In the genomic region with DNA sequence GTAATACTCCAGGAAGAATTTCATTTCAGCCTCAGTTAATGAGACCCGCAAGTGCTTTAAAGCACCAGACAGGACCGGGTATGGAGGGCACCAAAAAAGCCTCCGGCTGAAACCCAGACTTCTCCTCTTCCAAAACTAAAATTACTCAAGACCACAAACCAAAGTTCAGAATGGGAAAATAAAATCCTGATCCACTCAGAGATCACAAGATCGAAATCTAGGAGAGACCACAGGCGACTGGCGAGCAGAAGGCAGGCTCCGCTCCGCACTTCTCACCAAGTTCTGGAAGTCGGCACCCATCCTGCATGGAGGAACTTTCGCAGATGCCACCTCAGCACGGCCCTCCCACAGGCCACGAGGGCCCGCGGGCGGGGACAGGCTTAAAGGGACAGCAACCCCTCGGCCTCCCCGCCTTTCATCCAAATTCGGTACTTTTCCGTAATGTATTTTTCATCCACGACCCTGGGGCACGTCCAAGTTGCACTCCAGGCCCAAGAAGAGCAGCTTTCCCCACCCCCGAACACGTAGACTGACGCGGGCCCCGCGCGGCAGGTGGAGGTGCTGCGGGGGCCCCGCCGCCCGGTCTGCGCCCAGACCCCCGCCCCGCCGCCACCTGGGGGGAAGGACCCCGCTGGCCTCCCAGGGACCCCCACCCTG, we compare ENCODE assay signal across 8 cellular contexts. TPM values are rescaled to one million over a fixed set of nuclear protein-coding genes. Genes with fewer than 3 reads are reported as not detected.
DNase-seq lines count a peak whose midpoint lies in the region; ATAC-seq and TF ChIP-seq lines count a peak whose summit lies in the region.

No MANE protein-coding gene starts in this region.

- no peak for TF ChIP-seq EP300 in transverse colon (IDR thresholded peaks at IDR 0.05; ENCODE audit: low read depth)

- H3K4me3 ChIP-seq in left ventricle myocardium inferior, result peak overlapping the region; percentile 96
- peak overlapping the region; percentile 76 to 99 (median 88) for H3K4me3 ChIP-seq in transverse colon

- H3K4me1 Mint-ChIP-seq in T-helper 1 cell treated with Interleukin-12 subunit alpha and Interleukin-12 subunit beta and Interleukin-4 antibody, amounts not matched to agents 30 μg/mL and 1 μg/mL, for 36 hours (ENCODE audit: low read depth), result peaks cover 30% of the 10 kb centered on the region

- DNase-seq in A172 (ENCODE audit: low spot score) (peak; percentile 70), left ventricle myocardium inferior (peak; percentile 85), posterior cingulate gyrus (peak; percentile 66 to 97 (median 82)), transverse colon (peak; percentile 86)

- peaks cover 37% of the 10 kb centered on the region for H3K36me3 Mint-ChIP-seq in T-helper 1 cell treated with Interleukin-12 subunit alpha and Interleukin-12 subunit beta and Interleukin-4 antibody, amounts not matched to agents 30 μg/mL and 1 μg/mL, for 36 hours (ENCODE audit: low read depth)

- H3K27me3 ChIP-seq in left ventricle myocardium inferior (ENCODE audit: low read depth), result no peaks in the 10 kb centered on the region
- H3K27me3 ChIP-seq in transverse colon, result no peaks in the 10 kb centered on the region

- peaks cover 17% of the 10 kb centered on the region for H3K9me3 Mint-ChIP-seq in T-helper 1 cell treated with Interleukin-12 subunit alpha and Interleukin-12 subunit beta and Interleukin-4 antibody, amounts not matched to agents 30 μg/mL and 1 μg/mL, for 36 hours

- peak overlapping the region; percentile 87 for H3K27ac Mint-ChIP-seq in T-helper 1 cell treated with Interleukin-12 subunit alpha and Interleukin-12 subunit beta and Interleukin-4 antibody, amounts not matched to agents 30 μg/mL and 1 μg/mL, for 36 hours

- peak overlapping the region; percentile 93 for H3K4me3 Mint-ChIP-seq in T-helper 1 cell treated with Interleukin-12 subunit alpha and Interleukin-12 subunit beta and Interleukin-4 antibody, amounts not matched to agents 30 μg/mL and 1 μg/mL, for 36 hours

- WGBS in transverse colon (ENCODE audit: low coverage in 1 of 2), 2 donors, result 1% methylated on average over 8 to 31 of the region's 37 CpGs

- H3K36me3 ChIP-seq in left ventricle myocardium inferior (peaks cover 20% of the 10 kb centered on the region), transverse colon (peaks cover 0 to 6% (median 0%) of the 10 kb centered on the region in 4 donors)

- H3K27me3 Mint-ChIP-seq in T-helper 1 cell treated with Interleukin-12 subunit alpha and Interleukin-12 subunit beta and Interleukin-4 antibody, amounts not matched to agents 30 μg/mL and 1 μg/mL, for 36 hours (ENCODE audit: low read depth), result no peaks in the 10 kb centered on the region

- H3K4me1 ChIP-seq in left ventricle myocardium inferior (peaks cover 53% of the 10 kb centered on the region), transverse colon (peaks cover 14 to 29% (median 24%) of the 10 kb centered on the region in 4 donors)

- ATAC-seq in GM18909 (IDR thresholded peaks at IDR 0.05; ENCODE audit: poor library complexity, unreplicated experiment) (peak; percentile 57), HG03460 (IDR thresholded peaks at IDR 0.05; ENCODE audit: unreplicated experiment) (peak; percentile 41)

- no peak for TF ChIP-seq POLR2A in transverse colon (IDR thresholded peaks at IDR 0.05)

- in situ Hi-C loops in transverse colon (cut with MboI; ENCODE audit: low pct_ligation_motif_present in 1 of 4, low pct_unique_long_range_greater_than_20kb in 1 of 4, low sequenced_read_pairs in 3 of 4), result no loop called here

- intact Hi-C loops in left ventricle myocardium inferior (cut with micrococcal nuclease), result no loop called here
- intact Hi-C loops in posterior cingulate gyrus (cut with DNase I), result no loop called here
- intact Hi-C loops in transverse colon (cut with DNase I; ENCODE audit: low total_unique reads), result loop anchor here (2.0 kb wide), 1 partner anchor 43 kb away; a partner anchor contains a TSS

- no peak for TF ChIP-seq CTCF in left ventricle myocardium inferior (IDR thresholded peaks at IDR 0.05; ENCODE audit: borderline replicate concordance)
- TF ChIP-seq CTCF in transverse colon (IDR thresholded peaks at IDR 0.05), result no peak

- peaks cover 9% of the 10 kb centered on the region for H3K9me3 ChIP-seq in left ventricle myocardium inferior (replicated peaks)
- no peaks in the 10 kb centered on the region for H3K9me3 ChIP-seq in transverse colon

- H3K27ac ChIP-seq in angular gyrus (ENCODE audit: low read depth, low read length), result peak overlapping the region; percentile 74
- peak overlapping the region; percentile 95 for H3K27ac ChIP-seq in left ventricle myocardium inferior (replicated peaks)
- H3K27ac ChIP-seq in transverse colon, result peak overlapping the region; percentile 91 to 99 (median 98)

RNA-seq across cellular contexts. Expression of a gene that starts 43.7 kb away (rescaled TPM):
- total RNA-seq in A172 (2014; rRNA removed; shearing (Covaris generic)), result 458 and 509 TPM in 2 replicates
- total RNA-seq in left ventricle myocardium inferior (365 TPM), transverse colon (1,000 to 10,000 TPM in 1 of 4 donors, 100 to 1,000 TPM in 3; 168 to 1,885 (median 314) TPM)

RNA-seq across cellular contexts. Expression of a gene that starts 44.0 kb away (rescaled TPM):
- 374 and 393 TPM in 2 replicates for total RNA-seq in A172 (2014; rRNA removed; shearing (Covaris generic))
- total RNA-seq in left ventricle myocardium inferior, result 187 TPM
- 100 to 1,000 TPM; 116 to 264 (median 180) TPM for total RNA-seq in transverse colon

Comparison
In these comparisons a context has a peak if more than half of its experiments do, and no peak if none do; other contexts are left out.
1. Peak in every context shown above with its lines: DNase-seq, ATAC-seq, H3K4me3 ChIP-seq and H3K27ac ChIP-seq.